8 cellular contexts compared by ENCODE assay signal in the genomic region with DNA sequence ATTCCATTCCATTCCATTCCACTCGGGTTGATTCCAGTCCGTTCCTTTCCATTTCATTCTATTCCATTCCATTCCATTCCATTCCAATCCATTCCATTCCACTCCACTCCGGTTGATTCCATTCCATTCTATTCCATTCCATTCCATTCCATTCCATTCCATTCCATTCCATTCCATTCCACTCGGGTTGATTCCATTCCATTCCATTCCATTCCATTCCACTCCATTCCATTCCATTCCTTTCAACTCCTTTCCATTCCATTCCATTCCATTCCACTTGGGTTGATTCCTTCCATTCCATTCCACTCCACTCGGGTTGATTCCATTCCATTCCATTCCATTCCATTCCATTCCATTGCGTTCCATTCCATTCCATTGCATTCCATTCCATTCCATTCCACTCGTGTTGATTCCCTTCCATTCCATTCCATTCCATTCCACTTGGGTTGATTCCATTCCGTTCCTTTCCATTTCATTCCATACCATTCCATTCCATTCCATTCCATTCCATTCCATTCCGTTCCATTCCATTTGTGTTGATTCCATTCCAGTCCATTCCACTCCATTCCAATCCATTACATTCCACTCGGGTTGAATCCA.
A peak's percentile ranks its signal among the peaks of the same experiment; 100 is the strongest.
DNase-seq lines count a peak whose midpoint lies in the region; ATAC-seq and TF ChIP-seq lines count a peak whose summit lies in the region.
"Not testable (repeated sequence)": the region's sequence is repeated elsewhere in the genome, so short reads cannot be mapped to it uniquely, and the experiment has no call there.

No MANE protein-coding gene starts in this region.

- H3K4me3 Mint-ChIP-seq in stimulated activated naive CD8-positive, alpha-beta T cell treated with anti-CD3 and anti-CD28 coated beads, Interleukin-15, Interleukin-2, amounts not matched to agents 100 ng/mL and 50 ng/mL, for 24 hours, result not testable (repeated sequence)

- H3K4me1 Mint-ChIP-seq in stimulated activated naive CD8-positive, alpha-beta T cell treated with anti-CD3 and anti-CD28 coated beads, Interleukin-15, Interleukin-2, amounts not matched to agents 100 ng/mL and 50 ng/mL, for 24 hours (ENCODE audit: low read depth), result not testable (repeated sequence)

- H3K27ac Mint-ChIP-seq in activated naive CD4-positive, alpha-beta T cell treated with anti-CD3 and anti-CD28 coated beads, Interleukin-2, amount 50 U/mL, for 72 hours, result not testable (repeated sequence)
- H3K27ac Mint-ChIP-seq in stimulated activated naive CD8-positive, alpha-beta T cell treated with anti-CD3 and anti-CD28 coated beads, Interleukin-15, Interleukin-2, amounts not matched to agents 100 ng/mL and 50 ng/mL, for 24 hours, result peak overlapping the region; percentile 0

- ATAC-seq in GM18505 (IDR thresholded peaks at IDR 0.05; ENCODE audit: unreplicated experiment) (peak; percentile 33), GM19438 (IDR thresholded peaks at IDR 0.05; ENCODE audit: low read depth, unreplicated experiment) (peak; percentile 31), GM21825 (IDR thresholded peaks at IDR 0.05; ENCODE audit: unreplicated experiment) (peak; percentile 34), HG03025 (IDR thresholded peaks at IDR 0.05; ENCODE audit: low FRiP score, unreplicated experiment) (peak; percentile 31), HG03521 (IDR thresholded peaks at IDR 0.05; ENCODE audit: unreplicated experiment) (peak; percentile 30), left lobe of liver (peak; percentile 46)
- ATAC-seq in activated naive CD4-positive, alpha-beta T cell treated with anti-CD3 and anti-CD28 coated beads, Interleukin-2, amount 50 U/mL, for 72 hours, result peak; percentile 37 to 38

- not testable (repeated sequence) for H3K27me3 Mint-ChIP-seq in stimulated activated naive CD8-positive, alpha-beta T cell treated with anti-CD3 and anti-CD28 coated beads, Interleukin-15, Interleukin-2, amounts not matched to agents 100 ng/mL and 50 ng/mL, for 24 hours

- peaks cover 83 to 88% of the 10 kb centered on the region in 2 donors for H3K36me3 Mint-ChIP-seq in activated naive CD4-positive, alpha-beta T cell treated with anti-CD3 and anti-CD28 coated beads, Interleukin-2, amount 50 U/mL, for 72 hours
- H3K36me3 Mint-ChIP-seq in stimulated activated naive CD8-positive, alpha-beta T cell treated with anti-CD3 and anti-CD28 coated beads, Interleukin-15, Interleukin-2, amounts not matched to agents 100 ng/mL and 50 ng/mL, for 24 hours (ENCODE audit: low read depth), result peaks cover 59% of the 10 kb centered on the region

- not testable (repeated sequence) for TF ChIP-seq POLR2A in GM18505 (IDR thresholded peaks at IDR 0.05; ENCODE audit: borderline replicate concordance, extremely low read depth, insufficient read depth, insufficient read length)

- peaks cover 81 to 95% of the 10 kb centered on the region in 2 donors for H3K9me3 Mint-ChIP-seq in activated naive CD4-positive, alpha-beta T cell treated with anti-CD3 and anti-CD28 coated beads, Interleukin-2, amount 50 U/mL, for 72 hours
- peaks cover 49% of the 10 kb centered on the region for H3K9me3 Mint-ChIP-seq in stimulated activated naive CD8-positive, alpha-beta T cell treated with anti-CD3 and anti-CD28 coated beads, Interleukin-15, Interleukin-2, amounts not matched to agents 100 ng/mL and 50 ng/mL, for 24 hours

- DNase-seq in activated naive CD4-positive, alpha-beta T cell treated with anti-CD3 and anti-CD28 coated beads, Interleukin-2, amount 50 U/mL, for 72 hours (ENCODE audit: low spot score in 2 of 2); left lobe of liver (ENCODE audit: low spot score): not testable (repeated sequence)
